ENCODE assay signal across 36 cellular contexts in the genomic region with DNA sequence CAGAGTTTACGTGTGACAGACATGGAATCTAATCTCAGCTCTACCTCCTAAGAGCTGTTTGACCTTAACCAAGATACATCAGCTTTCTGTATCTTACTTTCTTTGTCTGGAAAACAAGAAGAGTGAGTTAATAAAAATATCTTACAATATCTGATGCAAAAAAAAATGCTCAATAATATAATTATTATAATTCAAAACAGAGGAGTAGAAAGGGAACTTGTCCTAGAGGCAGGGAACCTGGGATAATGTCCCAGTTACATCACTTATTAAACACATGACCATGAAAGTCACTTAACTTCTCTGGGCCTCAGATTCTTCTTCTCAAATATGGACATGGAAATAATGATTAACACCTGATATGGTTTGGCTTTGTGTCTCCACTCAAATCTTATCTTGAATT.
"Had no signal": no experiment of that assay in that cellular context is flagged by ENCODE, and none has a peak within 500 bp of the region (broad histone marks: within the 10 kb centered on the region; RNA-seq: fewer than 3 reads in every experiment).

No MANE protein-coding gene starts in this region.

- H3K27me3 ChIP-seq: MG63 had no signal

- H3K9ac ChIP-seq: KMS-11 had no signal

- H3K4me2 ChIP-seq: KMS-11 had no signal

- H3K36me3 ChIP-seq: MG63 had no signal

- H3K4me3 ChIP-seq: MG63 had no signal

- H3K9me3 ChIP-seq: MG63 had no signal

- DNase-seq: Karpas-422, Kasumi-1, KG1, MG63, MM.1S, MV-4-11, NCI-H1048, NCI-H1092, NCI-H1092 treated with DMSO at 0.1 percent for 48 hours, NCI-H1105, NCI-H1105 treated with DMSO at 0.1 percent for 48 hours, NCI-H1417, NCI-H1417 treated with DMSO at 0.1 percent for 48 hours, NCI-H1436, NCI-H1436 treated with DMSO at 0.1 percent for 48 hours, NCI-H146, NCI-H1694, NCI-H1694 treated with DMSO at 0.1 percent for 48 hours, NCI-H187, NCI-H187 treated with DMSO at 0.1 percent for 48 hours, NCI-H1930, NCI-H2029, NCI-H2029 treated with DMSO at 0.1 percent for 48 hours, NCI-H2081, NCI-H2081 treated with DMSO at 0.1 percent for 48 hours, NCI-H2107, NCI-H2171, NCI-H2171 treated with DMSO at 0.1 percent for 48 hours, NCI-H2227 treated with DMSO at 0.1 percent for 48 hours, NCI-H226, NCI-H345, NCI-H446, NCI-H446 treated with DMSO at 0.1 percent for 48 hours, NCI-H510A, NCI-H510A treated with DMSO at 0.1 percent for 48 hours had no signal

- H3K27ac ChIP-seq: KMS-11 had no signal
